Comparison of ENCODE assay signal across 31 cellular contexts in genomic region chr10:103671126-103671525, GRCh38.
"Had no signal": no experiment of that assay in that cellular context is flagged by ENCODE, and none has a peak within 500 bp of the region (broad histone marks: within the 10 kb centered on the region; RNA-seq: fewer than 3 reads in every experiment).

No MANE protein-coding gene starts in this region.

- H3K27me3 ChIP-seq: ascending aorta, body of pancreas, SJCRH30 had no signal

- H3K4me3 Mint-ChIP-seq: activated B cell treated with CpG ODN at 0.5 μM for 24 hours; activated CD4-positive, alpha-beta T cell treated with anti-CD3 and anti-CD28 coated beads, Interleukin-2, amount 10 ng/mL, durations not matched to agents 24 days and 14 days; activated CD8-positive, alpha-beta memory T cell treated with anti-CD3 and anti-CD28 coated beads, Interleukin-2, amount 10 ng/mL, durations not matched to agents 7 days and 5 days; activated naive CD4-positive, alpha-beta T cell treated with anti-CD3 and anti-CD28 coated beads, Interleukin-2, amount 50 U/mL, for 24 hours; activated T-cell treated with anti-CD3 and anti-CD28 coated beads, Interleukin-2, amount 50 U/mL, for 24 hours; activated T-helper 1 cell treated with anti-CD3 and anti-CD28 coated beads, Interleukin-12 subunit alpha, Interleukin-12 subunit beta, Interleukin-2, Interleukin-4 antibody, amounts not matched to agents 30 ng/mL and 10 ng/mL and 1 ng/mL, durations not matched to agents 14 hours and 24 hours and 36 hours; central memory CD8-positive, alpha-beta T cell; T-helper 1 cell treated with Interleukin-12 subunit alpha and Interleukin-12 subunit beta and Interleukin-4 antibody, amounts not matched to agents 30 μg/mL and 1 μg/mL, for 36 hours had no signal

- H3K27ac Mint-ChIP-seq: activated B cell treated with CpG ODN at 0.5 μM for 24 hours; activated CD4-positive, alpha-beta T cell treated with anti-CD3 and anti-CD28 coated beads, Interleukin-2, amount 10 ng/mL, durations not matched to agents 24 days and 14 days; activated CD8-positive, alpha-beta memory T cell treated with anti-CD3 and anti-CD28 coated beads, Interleukin-2, amount 10 ng/mL, durations not matched to agents 7 days and 5 days; activated naive CD4-positive, alpha-beta T cell treated with anti-CD3 and anti-CD28 coated beads, Interleukin-2, amount 50 U/mL, for 24 hours; activated T-cell treated with anti-CD3 and anti-CD28 coated beads, Interleukin-2, amount 50 U/mL, for 24 hours; activated T-helper 1 cell treated with anti-CD3 and anti-CD28 coated beads, Interleukin-12 subunit alpha, Interleukin-12 subunit beta, Interleukin-2, Interleukin-4 antibody, amounts not matched to agents 30 ng/mL and 10 ng/mL and 1 ng/mL, durations not matched to agents 14 hours and 24 hours and 36 hours; T-helper 1 cell treated with Interleukin-12 subunit alpha and Interleukin-12 subunit beta and Interleukin-4 antibody, amounts not matched to agents 30 μg/mL and 1 μg/mL, for 36 hours had no signal

- H3K9me3 ChIP-seq: ascending aorta, body of pancreas, SJCRH30 had no signal

- H3K27me3 Mint-ChIP-seq: activated B cell treated with CpG ODN at 0.5 μM for 24 hours; activated CD4-positive, alpha-beta T cell treated with anti-CD3 and anti-CD28 coated beads, Interleukin-2, amount 10 ng/mL, durations not matched to agents 24 days and 14 days; activated CD8-positive, alpha-beta memory T cell treated with anti-CD3 and anti-CD28 coated beads, Interleukin-2, amount 10 ng/mL, durations not matched to agents 7 days and 5 days; activated naive CD4-positive, alpha-beta T cell treated with anti-CD3 and anti-CD28 coated beads, Interleukin-2, amount 50 U/mL, for 24 hours; activated T-cell treated with anti-CD3 and anti-CD28 coated beads, Interleukin-2, amount 50 U/mL, for 24 hours; central memory CD8-positive, alpha-beta T cell had no signal

- H3K4me3 ChIP-seq: ascending aorta, body of pancreas, SJCRH30 had no signal

- ATAC-seq: activated CD8-positive, alpha-beta memory T cell treated with anti-CD3 and anti-CD28 coated beads, Interleukin-2, amount 10 ng/mL, durations not matched to agents 7 days and 5 days; body of pancreas; Panc1; SK-N-SH treated with all-trans-retinoic acid at 6 μM for 48 hours had no signal

- H3K4me1 ChIP-seq: body of pancreas had no signal

- H3K36me3 ChIP-seq: ascending aorta, SJCRH30 had no signal

- DNase-seq: activated B cell treated with CpG ODN at 0.5 μM for 24 hours; activated CD4-positive, alpha-beta T cell treated with anti-CD3 and anti-CD28 coated beads for 1 hour; activated CD4-positive, alpha-beta T cell treated with anti-CD3 and anti-CD28 coated beads, Interleukin-2, amount 10 ng/mL, durations not matched to agents 24 days and 14 days; activated CD4-positive, alpha-beta T cell treated with anti-CD3 and anti-CD28 coated beads, Interleukin-2, amount 50 U/mL, for 48 hours; activated CD8-positive, alpha-beta memory T cell treated with anti-CD3 and anti-CD28 coated beads, Interleukin-2, amount 10 ng/mL, durations not matched to agents 7 days and 5 days; activated effector memory CD4-positive, alpha-beta T cell treated with Interleukin-2 at 50 U/mL for 16 hours; activated naive CD4-positive, alpha-beta T cell; activated T-cell treated with anti-CD3 and anti-CD28 coated beads, Interleukin-2, amount 50 U/mL, for 24 hours; body of pancreas; Kasumi-1; NCI-H1105 treated with DMSO at 0.1 percent for 48 hours; NCI-H1436 treated with DMSO at 0.1 percent for 48 hours; NCI-H187; NCI-H2081; NCI-H446 treated with DMSO at 0.1 percent for 48 hours; NCI-H524 treated with DMSO at 0.1 percent for 48 hours; NCI-H774; NK-92 treated with Interleukin-12 subunit alpha and Interleukin-12 subunit beta, amount 100 ng/mL, for 24 hours; OCI-M1; Right ventricle myocardium superior; RPMI8226; SW 1271 had no signal

- H3K9me3 Mint-ChIP-seq: activated B cell treated with CpG ODN at 0.5 μM for 24 hours; activated CD4-positive, alpha-beta T cell treated with anti-CD3 and anti-CD28 coated beads, Interleukin-2, amount 10 ng/mL, durations not matched to agents 24 days and 14 days; activated naive CD4-positive, alpha-beta T cell treated with anti-CD3 and anti-CD28 coated beads, Interleukin-2, amount 50 U/mL, for 24 hours; activated T-cell treated with anti-CD3 and anti-CD28 coated beads, Interleukin-2, amount 50 U/mL, for 24 hours; activated T-helper 1 cell treated with anti-CD3 and anti-CD28 coated beads, Interleukin-12 subunit alpha, Interleukin-12 subunit beta, Interleukin-2, Interleukin-4 antibody, amounts not matched to agents 30 ng/mL and 10 ng/mL and 1 ng/mL, durations not matched to agents 14 hours and 24 hours and 36 hours; central memory CD8-positive, alpha-beta T cell; T-helper 1 cell treated with Interleukin-12 subunit alpha and Interleukin-12 subunit beta and Interleukin-4 antibody, amounts not matched to agents 30 μg/mL and 1 μg/mL, for 36 hours had no signal

- H3K27ac ChIP-seq: ascending aorta, body of pancreas, SJCRH30 had no signal

- FAIRE-seq: bronchial epithelial cell had no signal

- H3K36me3 Mint-ChIP-seq: activated CD8-positive, alpha-beta memory T cell treated with anti-CD3 and anti-CD28 coated beads, Interleukin-2, amount 10 ng/mL, durations not matched to agents 7 days and 5 days; activated naive CD4-positive, alpha-beta T cell treated with anti-CD3 and anti-CD28 coated beads, Interleukin-2, amount 50 U/mL, for 24 hours had no signal
